2 cellular contexts compared by ENCODE assay signal in genomic region chr19:45779231-45780145, GRCh38.
TF ChIP-seq lines count a peak whose summit lies in the region.

No MANE protein-coding gene starts in this region.

TF ChIP-seq in SK-N-SH, 30 proteins besides CTCF, POLR2A, EP300 and RAD21 (continued from another document):
- TF ChIP-seq TCF12 (IDR thresholded peaks at IDR 0.05) (no peak), POLR2AphosphoS5 (IDR thresholded peaks at IDR 0.05; ENCODE audit: low read depth, low read length) (no peak), CHD2 (IDR thresholded peaks at IDR 0.05; ENCODE audit: low read length, partially characterized antibody) (no peak)

TF ChIP-seq in SK-N-SH treated with all-trans-retinoic acid at 6 μM for 48 hours, 23 proteins besides CTCF, POLR2A, EP300 and RAD21 (continued from another document):
- TF ChIP-seq, protein P1, sequence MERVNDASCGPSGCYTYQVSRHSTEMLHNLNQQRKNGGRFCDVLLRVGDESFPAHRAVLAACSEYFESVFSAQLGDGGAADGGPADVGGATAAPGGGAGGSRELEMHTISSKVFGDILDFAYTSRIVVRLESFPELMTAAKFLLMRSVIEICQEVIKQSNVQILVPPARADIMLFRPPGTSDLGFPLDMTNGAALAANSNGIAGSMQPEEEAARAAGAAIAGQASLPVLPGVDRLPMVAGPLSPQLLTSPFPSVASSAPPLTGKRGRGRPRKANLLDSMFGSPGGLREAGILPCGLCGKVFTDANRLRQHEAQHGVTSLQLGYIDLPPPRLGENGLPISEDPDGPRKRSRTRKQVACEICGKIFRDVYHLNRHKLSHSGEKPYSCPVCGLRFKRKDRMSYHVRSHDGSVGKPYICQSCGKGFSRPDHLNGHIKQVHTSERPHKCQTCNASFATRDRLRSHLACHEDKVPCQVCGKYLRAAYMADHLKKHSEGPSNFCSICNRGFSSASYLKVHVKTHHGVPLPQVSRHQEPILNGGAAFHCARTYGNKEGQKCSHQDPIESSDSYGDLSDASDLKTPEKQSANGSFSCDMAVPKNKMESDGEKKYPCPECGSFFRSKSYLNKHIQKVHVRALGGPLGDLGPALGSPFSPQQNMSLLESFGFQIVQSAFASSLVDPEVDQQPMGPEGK (CRISPR knock-in tag; IDR thresholded peaks at IDR 0.05; ENCODE audit: borderline replicate concordance) = no peak
- TF ChIP-seq BACH2 (CRISPR knock-in tag; IDR thresholded peaks at IDR 0.05; ENCODE audit: borderline replicate concordance) = no peak
- TF ChIP-seq RARB (CRISPR knock-in tag; IDR thresholded peaks at IDR 0.05) = no peak
- TF ChIP-seq CSDC2 (CRISPR knock-in tag; IDR thresholded peaks at IDR 0.05) = no peak
- TF ChIP-seq TOX (CRISPR knock-in tag; IDR thresholded peaks at IDR 0.05; ENCODE audit: borderline replicate concordance) = no peak
- no peak for TF ChIP-seq TCF4 (CRISPR knock-in tag; IDR thresholded peaks at IDR 0.05; ENCODE audit: borderline replicate concordance)
- TF ChIP-seq ZNF565 (CRISPR knock-in tag; conservative IDR thresholded peaks at IDR 0.05; ENCODE audit: low read depth) = no peak
- TF ChIP-seq, protein P2, sequence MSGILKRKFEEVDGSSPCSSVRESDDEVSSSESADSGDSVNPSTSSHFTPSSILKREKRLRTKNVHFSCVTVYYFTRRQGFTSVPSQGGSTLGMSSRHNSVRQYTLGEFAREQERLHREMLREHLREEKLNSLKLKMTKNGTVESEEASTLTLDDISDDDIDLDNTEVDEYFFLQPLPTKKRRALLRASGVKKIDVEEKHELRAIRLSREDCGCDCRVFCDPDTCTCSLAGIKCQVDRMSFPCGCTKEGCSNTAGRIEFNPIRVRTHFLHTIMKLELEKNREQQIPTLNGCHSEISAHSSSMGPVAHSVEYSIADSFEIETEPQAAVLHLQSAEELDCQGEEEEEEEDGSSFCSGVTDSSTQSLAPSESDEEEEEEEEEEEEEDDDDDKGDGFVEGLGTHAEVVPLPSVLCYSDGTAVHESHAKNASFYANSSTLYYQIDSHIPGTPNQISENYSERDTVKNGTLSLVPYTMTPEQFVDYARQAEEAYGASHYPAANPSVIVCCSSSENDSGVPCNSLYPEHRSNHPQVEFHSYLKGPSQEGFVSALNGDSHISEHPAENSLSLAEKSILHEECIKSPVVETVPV (CRISPR knock-in tag; IDR thresholded peaks at IDR 0.05) = no peak
- no peak for TF ChIP-seq TSHZ2 (CRISPR knock-in tag; IDR thresholded peaks at IDR 0.05)
- no peak for TF ChIP-seq ISL1 (CRISPR knock-in tag; IDR thresholded peaks at IDR 0.05)
- no peak for TF ChIP-seq OSR1 (CRISPR knock-in tag; IDR thresholded peaks at IDR 0.05)
- no peak for TF ChIP-seq ZC3H10 (CRISPR knock-in tag; IDR thresholded peaks at IDR 0.05)
